Comparison of ENCODE assay signal across 14 cellular contexts in genomic region chr5:31962321-31962720, GRCh38.
DNase-seq lines count a peak whose midpoint lies in the region; ATAC-seq and TF ChIP-seq lines count a peak whose summit lies in the region.
"Had no signal": no experiment of that assay in that cellular context is flagged by ENCODE, and none has a peak within 500 bp of the region (broad histone marks: within the 10 kb centered on the region; RNA-seq: fewer than 3 reads in every experiment).

No MANE protein-coding gene starts in this region.

- no peak for ATAC-seq in activated T-helper 17 cell treated with anti-CD3 and anti-CD28 coated beads, Interleukin-2, amount 50 U/mL, for 72 hours (replicated peaks)
- ATAC-seq: natural killer cell; stimulated activated memory B cell treated with anti-CD40 and anti-IgM and Interleukin-4, amounts not matched to agents 10 μg/mL and 1 μg/mL and 100 μg/mL, for 72 hours had no signal

- no peaks in the 10 kb centered on the region for H3K9me3 Mint-ChIP-seq in activated T-helper 17 cell treated with anti-CD3 and anti-CD28 coated beads, Interleukin-2, amount 50 U/mL, for 72 hours
- H3K9me3 Mint-ChIP-seq: natural killer cell; stimulated activated memory B cell treated with anti-CD40 and anti-IgM and Interleukin-4, amounts not matched to agents 10 μg/mL and 1 μg/mL and 100 μg/mL, for 72 hours had no signal

- no peak for TF ChIP-seq CTCF in left ventricle myocardium inferior (IDR thresholded peaks at IDR 0.05; ENCODE audit: borderline replicate concordance)
- TF ChIP-seq CTCF in ovary (IDR thresholded peaks at IDR 0.05) = no peak
- no peak for TF ChIP-seq CTCF in colonic mucosa (IDR thresholded peaks at IDR 0.05)
- no peak for TF ChIP-seq CTCF in coronary artery (IDR thresholded peaks at IDR 0.05)

- peaks cover 12% of the 10 kb centered on the region for H3K27me3 Mint-ChIP-seq in activated T-helper 17 cell treated with anti-CD3 and anti-CD28 coated beads, Interleukin-2, amount 50 U/mL, for 72 hours

- WGBS in ovary, 3 donors = 34 to 40% (median 37%) methylated on average over 7 of the region's 7 CpGs

- H3K4me3 ChIP-seq in BLaER1 = no peak overlapping the region
- H3K4me3 ChIP-seq in left ventricle myocardium inferior = peak overlapping the region; percentile 39
- H3K4me3 ChIP-seq in ovary = no peak overlapping the region
- no peak overlapping the region for H3K4me3 ChIP-seq in colonic mucosa
- no peak overlapping the region for H3K4me3 ChIP-seq in coronary artery

- H3K36me3 ChIP-seq in BLaER1 (no peaks in the 10 kb centered on the region), left ventricle myocardium inferior (no peaks in the 10 kb centered on the region), ovary (no peaks in the 10 kb centered on the region), colonic mucosa (no peaks in the 10 kb centered on the region)

- TF ChIP-seq POLR2A in ovary (IDR thresholded peaks at IDR 0.05) = no peak

- H3K4me1 ChIP-seq in BLaER1 (peaks cover 14% of the 10 kb centered on the region), left ventricle myocardium inferior (peaks cover 61% of the 10 kb centered on the region), ovary (ENCODE audit: insufficient read depth) (peaks cover 30% of the 10 kb centered on the region), colonic mucosa (no peaks in the 10 kb centered on the region)

- H3K27ac Mint-ChIP-seq in activated T-helper 17 cell treated with anti-CD3 and anti-CD28 coated beads, Interleukin-2, amount 50 U/mL, for 72 hours = no peak overlapping the region
- H3K27ac Mint-ChIP-seq: stimulated activated memory B cell treated with anti-CD40 and anti-IgM and Interleukin-4, amounts not matched to agents 10 μg/mL and 1 μg/mL and 100 μg/mL, for 72 hours had no signal

- peak overlapping the region; percentile 32 for H3K4me2 ChIP-seq in BLaER1

- H3K36me3 Mint-ChIP-seq in activated T-helper 17 cell treated with anti-CD3 and anti-CD28 coated beads, Interleukin-2, amount 50 U/mL, for 72 hours (ENCODE audit: low read depth) = no peaks in the 10 kb centered on the region
- H3K36me3 Mint-ChIP-seq: natural killer cell; stimulated activated memory B cell treated with anti-CD40 and anti-IgM and Interleukin-4, amounts not matched to agents 10 μg/mL and 1 μg/mL and 100 μg/mL, for 72 hours had no signal

- intact Hi-C loops in left ventricle myocardium inferior (cut with micrococcal nuclease) = no loop called here
- intact Hi-C loops in ovary (cut with DNase I) = no loop called here
- intact Hi-C loops in colonic mucosa (cut with DNase I) = no loop called here

- no peak overlapping the region for H3K9ac ChIP-seq in BLaER1
- H3K9ac ChIP-seq in colonic mucosa (ENCODE audit: low read depth in 2 of 2, low read length in 2 of 2) = no peak overlapping the region

- H3K9me3 ChIP-seq in BLaER1 (peaks cover 3% of the 10 kb centered on the region; the same call in 1 of the 2 replicates), left ventricle myocardium inferior (replicated peaks) (no peaks in the 10 kb centered on the region), ovary (no peaks in the 10 kb centered on the region), colonic mucosa (no peaks in the 10 kb centered on the region)

- no peak overlapping the region for H3K27ac ChIP-seq in BLaER1
- peak overlapping the region; percentile 5 for H3K27ac ChIP-seq in angular gyrus (ENCODE audit: low read depth, low read length)
- H3K27ac ChIP-seq in left ventricle myocardium inferior (replicated peaks) = peak overlapping the region; percentile 77
- peak overlapping the region; percentile 49 to 79 for H3K27ac ChIP-seq in ovary
- no peak overlapping the region for H3K27ac ChIP-seq in colonic mucosa
- peak overlapping the region in 1 of 2 donors; percentile 26 for H3K27ac ChIP-seq in coronary artery

- H3K4me1 Mint-ChIP-seq in activated T-helper 17 cell treated with anti-CD3 and anti-CD28 coated beads, Interleukin-2, amount 50 U/mL, for 72 hours = no peaks in the 10 kb centered on the region
- H3K4me1 Mint-ChIP-seq: stimulated activated memory B cell treated with anti-CD40 and anti-IgM and Interleukin-4, amounts not matched to agents 10 μg/mL and 1 μg/mL and 100 μg/mL, for 72 hours had no signal

- no peaks in the 10 kb centered on the region for H3K27me3 ChIP-seq in BLaER1
- H3K27me3 ChIP-seq in left ventricle myocardium inferior (ENCODE audit: low read depth) = no peaks in the 10 kb centered on the region
- no peaks in the 10 kb centered on the region for H3K27me3 ChIP-seq in ovary
- no peaks in the 10 kb centered on the region for H3K27me3 ChIP-seq in colonic mucosa

- no peak overlapping the region for H3K4me3 Mint-ChIP-seq in activated T-helper 17 cell treated with anti-CD3 and anti-CD28 coated beads, Interleukin-2, amount 50 U/mL, for 72 hours
- H3K4me3 Mint-ChIP-seq: natural killer cell; stimulated activated memory B cell treated with anti-CD40 and anti-IgM and Interleukin-4, amounts not matched to agents 10 μg/mL and 1 μg/mL and 100 μg/mL, for 72 hours had no signal

- no peak for TF ChIP-seq EP300 in ovary (IDR thresholded peaks at IDR 0.05)

- DNase-seq in left ventricle myocardium inferior (peak; percentile 57), ovary (peak in 1 of 5 donors; percentile 54), NCI-H1048 (lab: John Stamatoyannopoulos, UW) (no peak), colonic mucosa (no peak), coronary artery (ENCODE audit: low spot score) (no peak)
- DNase-seq: activated CD8-positive, alpha-beta memory T cell treated with anti-CD3 and anti-CD28 coated beads for 24 hours; activated effector memory CD4-positive, alpha-beta T cell treated with anti-CD3 and anti-CD28 coated beads, Interleukin-2, amount 50 U/mL, for 16 hours; effector memory CD4-positive, alpha-beta T cell; kidney; natural killer cell had no signal

- no peaks in the 10 kb centered on the region for H4K20me1 ChIP-seq in BLaER1

Comparison
In these comparisons a context has a peak if more than half of its experiments do, and no peak if none do; other contexts are left out.
1. H3K27ac ChIP-seq: peak in angular gyrus (single experiment), left ventricle myocardium inferior (single experiment) and ovary (2 of 2); none in BLaER1 (single experiment) and colonic mucosa (single experiment).